Comparison of ENCODE assay signal across 8 cellular contexts in the genomic region with DNA sequence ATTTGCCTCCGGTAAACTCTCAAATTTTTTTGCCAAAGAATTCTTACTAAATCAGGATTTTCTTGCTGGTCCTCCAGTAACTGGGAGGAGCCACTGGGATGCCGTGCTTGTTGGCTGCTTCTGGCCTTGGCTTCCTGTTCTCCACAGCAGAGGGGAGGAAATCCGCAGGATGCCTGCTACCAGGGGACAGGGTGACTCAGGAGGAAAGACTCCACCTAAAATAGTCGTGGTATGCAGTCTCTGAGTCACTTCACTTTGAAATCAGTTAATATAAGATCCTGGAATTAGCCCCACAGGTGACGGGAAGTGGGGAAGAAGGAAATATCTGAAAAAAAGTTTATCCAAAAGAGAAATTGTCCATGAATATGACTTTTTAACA. TPM values are rescaled to one million over a fixed set of nuclear protein-coding genes. Genes with fewer than 3 reads are reported as not detected.
A peak's percentile ranks its signal among the peaks of the same experiment; 100 is the strongest.
DNase-seq lines count a peak whose midpoint lies in the region; ATAC-seq and TF ChIP-seq lines count a peak whose summit lies in the region.
"Had no signal": no experiment of that assay in that cellular context is flagged by ENCODE, and none has a peak within 500 bp of the region (broad histone marks: within the 10 kb centered on the region; RNA-seq: fewer than 3 reads in every experiment).

No MANE protein-coding gene starts in this region.

- peaks cover 30% of the 10 kb centered on the region for H3F3A ChIP-seq in SK-N-SH (replicated peaks; ENCODE audit: insufficient read depth)

- H3K4me1 ChIP-seq in SK-N-SH (ENCODE audit: control insufficient read depth in 1 of 2, insufficient read depth in 2 of 2, low read depth in 1 of 2, low read length in 1 of 2), result peaks cover 0 to 26% of the 10 kb centered on the region in 2 experiments; a peak in 3 of 4 replicates
- H3K4me1 ChIP-seq in gastroesophageal sphincter, result peaks cover 4 to 19% (median 5%) of the 10 kb centered on the region in 3 donors
- peaks cover 9% of the 10 kb centered on the region for H3K4me1 ChIP-seq in psoas muscle

- no peak for TF ChIP-seq POLR2A in gastroesophageal sphincter (IDR thresholded peaks at IDR 0.05)

- ATAC-seq in gastroesophageal sphincter, result peak; percentile 99
- peak; percentile 93 to 98 (median 96) for ATAC-seq in psoas muscle
- no peak for ATAC-seq in HG02981 (IDR thresholded peaks at IDR 0.05; ENCODE audit: unreplicated experiment)

- POLR2A ChIA-PET in SK-N-SH (lab: Yijun Ruan, JAX), result no interaction called here

- peak overlapping the region; percentile 84 to 88; a peak in 3 of 4 replicates for H3K27ac ChIP-seq in SK-N-SH (ENCODE audit: low read depth in 2 of 2, low read length in 1 of 2)
- peak overlapping the region; percentile 71 to 93 (median 76) for H3K27ac ChIP-seq in gastroesophageal sphincter
- H3K27ac ChIP-seq in psoas muscle, result peak overlapping the region; percentile 71

- peak; percentile 40 to 95; a peak in 3 of 4 replicates for TF ChIP-seq EP300 in SK-N-SH (IDR thresholded peaks at IDR 0.05; ENCODE audit: borderline replicate concordance in 1 of 2, low read depth in 1 of 2, low read length in 1 of 2)
- TF ChIP-seq EP300 in gastroesophageal sphincter (IDR thresholded peaks at IDR 0.05), result no peak

- H3K9me3 ChIP-seq in SK-N-SH (no peaks in the 10 kb centered on the region), gastroesophageal sphincter (no peaks in the 10 kb centered on the region), psoas muscle (no peaks in the 10 kb centered on the region)

- intact Hi-C loops in psoas muscle (cut with DNase I), result no loop called here

- peak overlapping the region; percentile 44; the same call in 1 of the 2 replicates for H2AFZ ChIP-seq in SK-N-SH (ENCODE audit: low read depth)

- DNase-seq in HPDE6-E6E7 (ENCODE audit: extremely low spot score) (peak; percentile 77), SK-N-SH (no peak), psoas muscle (peak; percentile 85), DMS79 treated with DMSO at 0.1 percent for 48 hours (lab: John Stamatoyannopoulos, UW) (no peak)
- no peak for DNase-seq in stimulated activated CD4-positive, alpha-beta T cell treated with anti-CD3 and anti-CD28 coated beads, Interleukin-15, amount 100 ng/mL, for 24 hours
- DNase-seq: activated B cell treated with CpG ODN at 0.5 μM for 24 hours had no signal

- H3K9ac ChIP-seq in SK-N-SH, result peak overlapping the region; percentile 58

- TF ChIP-seq RAD21 in SK-N-SH (IDR thresholded peaks at IDR 0.05; ENCODE audit: low read length), result no peak

- peak overlapping the region; percentile 62 for H3K4me2 ChIP-seq in SK-N-SH

- H3K9me2 ChIP-seq in SK-N-SH, result no peaks in the 10 kb centered on the region

- TF ChIP-seq CTCF in SK-N-SH (IDR thresholded peaks at IDR 0.05) (no peak), gastroesophageal sphincter (IDR thresholded peaks at IDR 0.05) (no peak), psoas muscle (IDR thresholded peaks at IDR 0.05) (no peak)

- no peaks in the 10 kb centered on the region for H4K20me1 ChIP-seq in SK-N-SH (ENCODE audit: insufficient read depth)

- H3K27me3 ChIP-seq in SK-N-SH (ENCODE audit: insufficient read depth) (no peaks in the 10 kb centered on the region), gastroesophageal sphincter (no peaks in the 10 kb centered on the region), psoas muscle (ENCODE audit: insufficient read depth in 3 of 3, low read length in 2 of 3) (no peaks in the 10 kb centered on the region)

- WGBS in SK-N-SH (ENCODE audit: low lambda C conversion rate), result 4% methylated on average over 5 of the region's 5 CpGs
- 7 to 23% methylated on average over 3 to 4 of the region's 5 CpGs for WGBS in gastroesophageal sphincter (ENCODE audit: low coverage in 1 of 2), 2 donors
- 5 to 10% (median 9%) methylated on average over 5 of the region's 5 CpGs for WGBS in psoas muscle, 3 donors

- no peaks in the 10 kb centered on the region for H3K79me2 ChIP-seq in SK-N-SH (ENCODE audit: insufficient read depth)

- CTCF ChIA-PET in SK-N-SH (lab: Yijun Ruan, JAX), result interaction anchor here (1.5 kb wide), 1 partner anchor 13 kb away, joined by 3 read pairs; no protein-coding TSS in a partner anchor

- H3K36me3 ChIP-seq in SK-N-SH (replicated peaks in 1 of 2; ENCODE audit: control insufficient read depth in 1 of 2, insufficient read depth in 2 of 2, low read length in 1 of 2), result no peaks in the 10 kb centered on the region
- H3K36me3 ChIP-seq in gastroesophageal sphincter, result no peaks in the 10 kb centered on the region
- H3K36me3 ChIP-seq in psoas muscle (ENCODE audit: insufficient read depth in 1 of 2, low read depth in 1 of 2), result no peaks in the 10 kb centered on the region

- H3K4me3 ChIP-seq in SK-N-SH (ENCODE audit: low read depth in 2 of 2, low read length in 1 of 2) (peak overlapping the region in 1 of 2 experiments; percentile 14; a peak in 1 of 4 replicates), gastroesophageal sphincter (no peak overlapping the region), psoas muscle (no peak overlapping the region)

TF ChIP-seq in SK-N-SH, 30 proteins besides CTCF, POLR2A, EP300 and RAD21 (continues in another document):
- TF ChIP-seq TCF12 (IDR thresholded peaks at IDR 0.05), result peak; percentile 90
- TF ChIP-seq, protein P1, sequence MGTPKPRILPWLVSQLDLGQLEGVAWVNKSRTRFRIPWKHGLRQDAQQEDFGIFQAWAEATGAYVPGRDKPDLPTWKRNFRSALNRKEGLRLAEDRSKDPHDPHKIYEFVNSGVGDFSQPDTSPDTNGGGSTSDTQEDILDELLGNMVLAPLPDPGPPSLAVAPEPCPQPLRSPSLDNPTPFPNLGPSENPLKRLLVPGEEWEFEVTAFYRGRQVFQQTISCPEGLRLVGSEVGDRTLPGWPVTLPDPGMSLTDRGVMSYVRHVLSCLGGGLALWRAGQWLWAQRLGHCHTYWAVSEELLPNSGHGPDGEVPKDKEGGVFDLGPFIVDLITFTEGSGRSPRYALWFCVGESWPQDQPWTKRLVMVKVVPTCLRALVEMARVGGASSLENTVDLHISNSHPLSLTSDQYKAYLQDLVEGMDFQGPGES (IDR thresholded peaks at IDR 0.05; ENCODE audit: low read depth, low read length), result no peak
- TF ChIP-seq NFIC (IDR thresholded peaks at IDR 0.05; ENCODE audit: borderline replicate concordance), result peak; percentile 73; the same call in 1 of the 2 replicates
- TF ChIP-seq GABPA (IDR thresholded peaks at IDR 0.05; ENCODE audit: low read depth), result peak; percentile 64
- peak; percentile 70 for TF ChIP-seq FOXM1 (IDR thresholded peaks at IDR 0.05; ENCODE audit: low read depth)
- no peak for TF ChIP-seq CHD2 (IDR thresholded peaks at IDR 0.05; ENCODE audit: low read length, partially characterized antibody)
- TF ChIP-seq, protein P2, sequence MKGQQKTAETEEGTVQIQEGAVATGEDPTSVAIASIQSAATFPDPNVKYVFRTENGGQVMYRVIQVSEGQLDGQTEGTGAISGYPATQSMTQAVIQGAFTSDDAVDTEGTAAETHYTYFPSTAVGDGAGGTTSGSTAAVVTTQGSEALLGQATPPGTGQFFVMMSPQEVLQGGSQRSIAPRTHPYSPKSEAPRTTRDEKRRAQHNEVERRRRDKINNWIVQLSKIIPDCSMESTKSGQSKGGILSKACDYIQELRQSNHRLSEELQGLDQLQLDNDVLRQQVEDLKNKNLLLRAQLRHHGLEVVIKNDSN (IDR thresholded peaks at IDR 0.05; ENCODE audit: borderline replicate concordance, low read depth), result no peak; the same call in 1 of the 2 replicates
- TF ChIP-seq ZBTB33 (IDR thresholded peaks at IDR 0.05; ENCODE audit: borderline replicate concordance, low read depth), result no peak
- TF ChIP-seq ELF1 (IDR thresholded peaks at IDR 0.05), result peak; percentile 57; the same call in 1 of the 2 replicates
- TF ChIP-seq TAF1 (IDR thresholded peaks at IDR 0.05; ENCODE audit: borderline replicate concordance, low read depth, low read length), result no peak
- no peak for TF ChIP-seq MXI1 (IDR thresholded peaks at IDR 0.05; ENCODE audit: low read depth, low read length)
- peak; percentile 98 for TF ChIP-seq MEF2A (IDR thresholded peaks at IDR 0.05; ENCODE audit: borderline replicate concordance, low read depth)
- peak; percentile 77; the same call in 1 of the 2 replicates for TF ChIP-seq POLR2AphosphoS5 (IDR thresholded peaks at IDR 0.05; ENCODE audit: low read depth, low read length)
- no peak; the same call in 1 of the 2 replicates for TF ChIP-seq SIN3A (IDR thresholded peaks at IDR 0.05; ENCODE audit: borderline replicate concordance, low read depth, low read length)
- TF ChIP-seq FOXJ3 (CRISPR knock-in tag; IDR thresholded peaks at IDR 0.05), result no peak
- TF ChIP-seq FOSL2 (IDR thresholded peaks at IDR 0.05; ENCODE audit: borderline replicate concordance, low read depth), result peak; percentile 99

RNA-seq across cellular contexts. Expression of gene TM4SF18, which starts 6.5 kb away (rescaled TPM):
- 0.30 and 0.32 TPM in 2 replicates for polyA plus RNA-seq in SK-N-SH (2012; rRNA removed)
- polyA plus RNA-seq in SK-N-SH (2012; cell fraction: cytosol; rRNA removed), result 0.20 and 0.40 TPM in 2 replicates
- 0.05 and 0.12 TPM in 2 replicates for polyA plus RNA-seq in SK-N-SH (2012; cell fraction: nucleus; rRNA removed)
- total RNA-seq in gastroesophageal sphincter, result 10 to 100 TPM in 1 of 4 donors, 1 to 10 TPM in 3; 1.7 to 10.2 (median 7.1) TPM
- total RNA-seq in psoas muscle, result 1 to 10 TPM; 1.8 to 7.7 (median 4.5) TPM
- 1 to 10 TPM; 2.7 to 4.6 (median 3.4) TPM for polyA plus RNA-seq in psoas muscle
- total RNA-seq: activated B cell treated with CpG ODN at 0.5 μM for 24 hours had no signal

RNA-seq across cellular contexts. Expression of gene TM4SF1, which starts 37.5 kb away (rescaled TPM):
- polyA plus RNA-seq in SK-N-SH (2012; rRNA removed), result 209 and 257 TPM in 2 replicates
- 194 and 219 TPM in 2 replicates for polyA plus RNA-seq in SK-N-SH (2012; cell fraction: cytosol; rRNA removed)
- 231 and 358 TPM in 2 replicates for polyA plus RNA-seq in SK-N-SH (2012; cell fraction: nucleus; rRNA removed)
- 100 to 1,000 TPM in 1 of 4 donors, 10 to 100 TPM in 3; 20.9 to 128 (median 71.9) TPM for total RNA-seq in gastroesophageal sphincter
- total RNA-seq in psoas muscle, result 10 to 100 TPM; 32.9 to 61.1 (median 51.3) TPM
- 10 to 100 TPM; 30.7 to 52.8 (median 44.2) TPM for polyA plus RNA-seq in psoas muscle
- total RNA-seq: activated B cell treated with CpG ODN at 0.5 μM for 24 hours had no signal

Comparison
In these comparisons a context has a peak if more than half of its experiments do, and no peak if none do; other contexts are left out.
1. DNase-seq: peak in HPDE6-E6E7 (single experiment) and psoas muscle (2 of 2); none in SK-N-SH (single experiment), stimulated activated CD4-positive, alpha-beta T cell treated with anti-CD3 and anti-CD28 coated beads, Interleukin-15, amount 100 ng/mL, for 24 hours (single experiment) and DMS79 treated with DMSO at 0.1 percent for 48 hours (single experiment).
2. Peak in every context shown above with its lines, with median percentiles within 50 percentile points of each other: H3K27ac ChIP-seq.